In the genomic region with DNA sequence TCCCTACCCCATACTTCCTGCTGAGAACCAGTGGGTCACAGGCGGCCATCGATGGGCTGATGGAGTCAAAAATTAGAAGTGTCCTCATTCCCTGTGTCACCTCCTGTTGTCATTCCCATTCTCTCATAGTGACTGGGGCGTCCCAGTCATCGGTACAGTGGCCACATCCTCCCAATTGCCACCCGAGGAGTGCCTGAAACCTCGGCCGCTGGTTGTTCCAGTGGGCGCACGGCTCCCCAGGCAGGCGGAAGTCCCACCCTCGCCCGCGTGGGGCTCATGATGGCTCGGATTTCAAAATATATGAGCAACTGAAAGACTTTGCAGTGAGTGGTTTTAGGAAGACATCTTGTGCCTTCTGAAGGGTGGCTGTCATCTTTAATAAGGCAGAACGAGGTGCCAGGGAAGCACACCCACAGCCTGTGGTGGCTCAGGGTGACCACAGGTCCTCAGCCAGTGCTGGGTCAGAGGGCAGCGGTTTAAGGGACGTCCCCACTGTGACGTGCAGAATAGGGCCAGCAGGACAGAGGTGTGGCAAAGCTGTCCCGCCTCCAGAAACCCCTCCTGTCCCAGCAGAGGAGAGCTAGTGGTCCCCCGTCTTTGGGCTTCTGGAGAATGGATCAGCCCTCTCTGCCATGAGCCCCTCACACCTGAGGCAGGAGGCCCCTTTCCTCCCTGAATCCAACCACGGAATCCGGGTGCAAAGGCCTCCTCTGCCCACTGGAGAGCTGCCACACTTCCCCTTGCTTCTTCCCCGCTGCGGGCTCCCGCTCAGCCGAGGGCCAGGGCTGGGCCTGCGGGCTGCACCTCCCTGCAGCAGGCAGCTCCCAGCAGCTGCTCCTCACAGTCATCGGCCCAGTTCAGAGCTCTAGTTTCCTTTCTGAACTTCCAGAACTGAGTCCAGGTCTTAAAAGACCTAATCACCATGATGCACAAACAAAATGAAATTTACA, we compare ENCODE assay signal across 20 cellular contexts.
DNase-seq lines count a peak whose midpoint lies in the region; ATAC-seq and TF ChIP-seq lines count a peak whose summit lies in the region.
"Had no signal": no experiment of that assay in that cellular context is flagged by ENCODE, and none has a peak within 500 bp of the region (broad histone marks: within the 10 kb centered on the region; RNA-seq: fewer than 3 reads in every experiment).

No MANE protein-coding gene starts in this region.

- peak; percentile 23 to 56 for TF ChIP-seq POLR2A in gastrocnemius medialis (IDR thresholded peaks at IDR 0.05)

- H3K36me3 Mint-ChIP-seq in WTC11, result peaks cover 20% of the 10 kb centered on the region

- POLR2A ChIA-PET in WTC11 (lab: Charles Lee), result no interaction called here

- H3K9me3 Mint-ChIP-seq in WTC11, result peaks cover 22% of the 10 kb centered on the region

- DNase-seq in WTC11 (ENCODE audit: low spot score) (no peak), left kidney (ENCODE audit: low read depth, low spot score) (peak; percentile 45), gastrocnemius medialis (peak; percentile 45 to 78), kidney tubule cell (ENCODE audit: low spot score) (no peak), HuH-7.5 (ENCODE audit: low spot score) (no peak)
- no peak for DNase-seq in activated naive CD4-positive, alpha-beta T cell (lab: John Stamatoyannopoulos, UW)
- DNase-seq: ACHN; C1 segment of cervical spinal cord; Calu3; CD8-positive, alpha-beta memory T cell; HFFc6; MG63; NCI-H1417; NCI-H1694 treated with DMSO at 0.1 percent for 48 hours; NCI-H446; NCI-H526; SHP77 treated with DMSO at 0.1 percent for 48 hours had no signal

- H3K4me3 Mint-ChIP-seq in WTC11, result no peak overlapping the region
- H3K4me3 Mint-ChIP-seq: HFFc6 had no signal

- H3K9ac ChIP-seq in BLaER1 treated with 17β-estradiol and CSF1 and Interleukin-3, amounts not matched to agents 10 nM and 100 nM, result peak overlapping the region in 3 of 11 experiments; percentile 33 to 57 (median 44); a peak in 6 of 22 replicates

- H4K20me1 ChIP-seq in BLaER1 treated with 17β-estradiol and CSF1 and Interleukin-3, amounts not matched to agents 10 nM and 100 nM, result peaks cover 0 to 13% (median 0%) of the 10 kb centered on the region in 11 experiments; a peak in 3 of 22 replicates

- peaks cover 7% of the 10 kb centered on the region; the same call in 1 of the 2 replicates for H3K4me1 Mint-ChIP-seq in WTC11
- H3K4me1 Mint-ChIP-seq: CD8-positive, alpha-beta memory T cell had no signal

- peak overlapping the region; percentile 1 to 88 (median 79); a peak in 19 of 22 replicates for H3K4me2 ChIP-seq in BLaER1 treated with 17β-estradiol and CSF1 and Interleukin-3, amounts not matched to agents 10 nM and 100 nM

- H3K4me1 ChIP-seq in BLaER1 treated with 17β-estradiol and CSF1 and Interleukin-3, amounts not matched to agents 10 nM and 100 nM, result peaks cover 9 to 61% (median 54%) of the 10 kb centered on the region in 10 experiments
- H3K4me1 ChIP-seq in gastrocnemius medialis, result peaks cover 29 to 37% of the 10 kb centered on the region in 2 donors

- no peak for ATAC-seq in WTC11
- peak; percentile 59 to 63 for ATAC-seq in gastrocnemius medialis
- ATAC-seq: K562 had no signal

- TF ChIP-seq CTCF in WTC11 (IDR thresholded peaks at IDR 0.05) (no peak), gastrocnemius medialis (IDR thresholded peaks at IDR 0.05 in 4 of 5, conservative IDR thresholded peaks at IDR 0.05 in 1 of 5) (no peak)

- no peaks in the 10 kb centered on the region for H3K27me3 Mint-ChIP-seq in WTC11 (ENCODE audit: low read depth)

- H3K4me3 ChIP-seq in BLaER1 treated with 17β-estradiol and CSF1 and Interleukin-3, amounts not matched to agents 10 nM and 100 nM, result no peak overlapping the region; a peak in 1 of 20 replicates
- H3K4me3 ChIP-seq in gastrocnemius medialis, result no peak overlapping the region
- H3K4me3 ChIP-seq: K562, MG63, SK-N-MC had no signal

- CTCF ChIA-PET in WTC11 (lab: Charles Lee), result no interaction called here

- H3K27me3 ChIP-seq in BLaER1 treated with 17β-estradiol and CSF1 and Interleukin-3, amounts not matched to agents 10 nM and 100 nM, result peaks cover 0 to 22% (median 0%) of the 10 kb centered on the region in 11 experiments; a peak in 5 of 22 replicates
- no peaks in the 10 kb centered on the region for H3K27me3 ChIP-seq in gastrocnemius medialis
- H3K27me3 ChIP-seq: MG63 had no signal

- in situ Hi-C loops in gastrocnemius medialis (cut with MboI; ENCODE audit: low sequenced_read_pairs in 4 of 4), result no loop called here

- H3K36me3 ChIP-seq in BLaER1 treated with 17β-estradiol and CSF1 and Interleukin-3, amounts not matched to agents 10 nM and 100 nM, result peaks cover 0 to 14% (median 9%) of the 10 kb centered on the region in 11 experiments; a peak in 4 of 22 replicates
- H3K36me3 ChIP-seq in gastrocnemius medialis, result peaks cover 0 to 36% of the 10 kb centered on the region in 2 donors
- H3K36me3 ChIP-seq: MG63 had no signal

- intact Hi-C loops in gastrocnemius medialis (cut with DNase I; ENCODE audit: low total_unique reads), result loop anchor here (1.0 to 2.0 kb wide), 2 partner anchors 33 to 97 kb away; no protein-coding TSS in a partner anchor

- peak overlapping the region; percentile 19; the same call in 1 of the 2 replicates for H3K27ac Mint-ChIP-seq in WTC11
- H3K27ac Mint-ChIP-seq: CD8-positive, alpha-beta memory T cell; HFFc6 had no signal

- peaks cover 24 to 37% (median 32%) of the 10 kb centered on the region in 11 experiments for H3K9me3 ChIP-seq in BLaER1 treated with 17β-estradiol and CSF1 and Interleukin-3, amounts not matched to agents 10 nM and 100 nM (replicated peaks in 1 of 11)
- no peaks in the 10 kb centered on the region for H3K9me3 ChIP-seq in gastrocnemius medialis
- H3K9me3 ChIP-seq: MG63 had no signal

- H3K27ac ChIP-seq in BLaER1 treated with 17β-estradiol and CSF1 and Interleukin-3, amounts not matched to agents 10 nM and 100 nM, result peak overlapping the region in 6 of 11 experiments; percentile 7 to 57 (median 44); a peak in 9 of 22 replicates
- H3K27ac ChIP-seq in gastrocnemius medialis, result peak overlapping the region; percentile 89 to 95 (median 92)
- H3K27ac ChIP-seq: SK-N-MC had no signal

TF ChIP-seq in WTC11, 78 proteins besides CTCF, POLR2A, EP300 and RAD21 (continues in another document):
- no peak for TF ChIP-seq IRF2 (CRISPR knock-in tag; IDR thresholded peaks at IDR 0.05; ENCODE audit: borderline replicate concordance, low read depth)
- TF ChIP-seq, protein P1, sequence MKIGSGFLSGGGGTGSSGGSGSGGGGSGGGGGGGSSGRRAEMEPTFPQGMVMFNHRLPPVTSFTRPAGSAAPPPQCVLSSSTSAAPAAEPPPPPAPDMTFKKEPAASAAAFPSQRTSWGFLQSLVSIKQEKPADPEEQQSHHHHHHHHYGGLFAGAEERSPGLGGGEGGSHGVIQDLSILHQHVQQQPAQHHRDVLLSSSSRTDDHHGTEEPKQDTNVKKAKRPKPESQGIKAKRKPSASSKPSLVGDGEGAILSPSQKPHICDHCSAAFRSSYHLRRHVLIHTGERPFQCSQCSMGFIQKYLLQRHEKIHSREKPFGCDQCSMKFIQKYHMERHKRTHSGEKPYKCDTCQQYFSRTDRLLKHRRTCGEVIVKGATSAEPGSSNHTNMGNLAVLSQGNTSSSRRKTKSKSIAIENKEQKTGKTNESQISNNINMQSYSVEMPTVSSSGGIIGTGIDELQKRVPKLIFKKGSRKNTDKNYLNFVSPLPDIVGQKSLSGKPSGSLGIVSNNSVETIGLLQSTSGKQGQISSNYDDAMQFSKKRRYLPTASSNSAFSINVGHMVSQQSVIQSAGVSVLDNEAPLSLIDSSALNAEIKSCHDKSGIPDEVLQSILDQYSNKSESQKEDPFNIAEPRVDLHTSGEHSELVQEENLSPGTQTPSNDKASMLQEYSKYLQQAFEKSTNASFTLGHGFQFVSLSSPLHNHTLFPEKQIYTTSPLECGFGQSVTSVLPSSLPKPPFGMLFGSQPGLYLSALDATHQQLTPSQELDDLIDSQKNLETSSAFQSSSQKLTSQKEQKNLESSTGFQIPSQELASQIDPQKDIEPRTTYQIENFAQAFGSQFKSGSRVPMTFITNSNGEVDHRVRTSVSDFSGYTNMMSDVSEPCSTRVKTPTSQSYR (CRISPR knock-in tag; IDR thresholded peaks at IDR 0.05), result no peak
- TF ChIP-seq NFYB (CRISPR knock-in tag; conservative IDR thresholded peaks at IDR 0.05; ENCODE audit: low read depth), result no peak
- TF ChIP-seq, protein P2, sequence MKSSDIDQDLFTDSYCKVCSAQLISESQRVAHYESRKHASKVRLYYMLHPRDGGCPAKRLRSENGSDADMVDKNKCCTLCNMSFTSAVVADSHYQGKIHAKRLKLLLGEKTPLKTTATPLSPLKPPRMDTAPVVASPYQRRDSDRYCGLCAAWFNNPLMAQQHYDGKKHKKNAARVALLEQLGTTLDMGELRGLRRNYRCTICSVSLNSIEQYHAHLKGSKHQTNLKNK (CRISPR knock-in tag; IDR thresholded peaks at IDR 0.05), result no peak
- TF ChIP-seq, protein P3, sequence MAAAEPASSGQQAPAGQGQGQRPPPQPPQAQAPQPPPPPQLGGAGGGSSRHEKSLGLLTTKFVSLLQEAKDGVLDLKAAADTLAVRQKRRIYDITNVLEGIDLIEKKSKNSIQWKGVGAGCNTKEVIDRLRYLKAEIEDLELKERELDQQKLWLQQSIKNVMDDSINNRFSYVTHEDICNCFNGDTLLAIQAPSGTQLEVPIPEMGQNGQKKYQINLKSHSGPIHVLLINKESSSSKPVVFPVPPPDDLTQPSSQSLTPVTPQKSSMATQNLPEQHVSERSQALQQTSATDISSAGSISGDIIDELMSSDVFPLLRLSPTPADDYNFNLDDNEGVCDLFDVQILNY (CRISPR knock-in tag; IDR thresholded peaks at IDR 0.05), result no peak
- TF ChIP-seq, protein P4, sequence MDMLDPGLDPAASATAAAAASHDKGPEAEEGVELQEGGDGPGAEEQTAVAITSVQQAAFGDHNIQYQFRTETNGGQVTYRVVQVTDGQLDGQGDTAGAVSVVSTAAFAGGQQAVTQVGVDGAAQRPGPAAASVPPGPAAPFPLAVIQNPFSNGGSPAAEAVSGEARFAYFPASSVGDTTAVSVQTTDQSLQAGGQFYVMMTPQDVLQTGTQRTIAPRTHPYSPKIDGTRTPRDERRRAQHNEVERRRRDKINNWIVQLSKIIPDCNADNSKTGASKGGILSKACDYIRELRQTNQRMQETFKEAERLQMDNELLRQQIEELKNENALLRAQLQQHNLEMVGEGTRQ (CRISPR knock-in tag; IDR thresholded peaks at IDR 0.05), result no peak
- TF ChIP-seq ZNF263 (CRISPR knock-in tag; IDR thresholded peaks at IDR 0.05; ENCODE audit: low read depth), result no peak
- TF ChIP-seq, protein P5, sequence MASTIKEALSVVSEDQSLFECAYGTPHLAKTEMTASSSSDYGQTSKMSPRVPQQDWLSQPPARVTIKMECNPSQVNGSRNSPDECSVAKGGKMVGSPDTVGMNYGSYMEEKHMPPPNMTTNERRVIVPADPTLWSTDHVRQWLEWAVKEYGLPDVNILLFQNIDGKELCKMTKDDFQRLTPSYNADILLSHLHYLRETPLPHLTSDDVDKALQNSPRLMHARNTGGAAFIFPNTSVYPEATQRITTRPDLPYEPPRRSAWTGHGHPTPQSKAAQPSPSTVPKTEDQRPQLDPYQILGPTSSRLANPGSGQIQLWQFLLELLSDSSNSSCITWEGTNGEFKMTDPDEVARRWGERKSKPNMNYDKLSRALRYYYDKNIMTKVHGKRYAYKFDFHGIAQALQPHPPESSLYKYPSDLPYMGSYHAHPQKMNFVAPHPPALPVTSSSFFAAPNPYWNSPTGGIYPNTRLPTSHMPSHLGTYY (CRISPR knock-in tag; IDR thresholded peaks at IDR 0.05), result no peak

Comparison
In these comparisons a context has a peak if more than half of its experiments do, and no peak if none do; other contexts are left out.
1. DNase-seq: peak in left kidney (single experiment) and gastrocnemius medialis (2 of 2); none in WTC11 (single experiment), activated naive CD4-positive, alpha-beta T cell (0 of 4), kidney tubule cell (single experiment) and HuH-7.5 (single experiment).